In genomic region chr12:13534645-13535398, GRCh38 we compare ENCODE assay signal across 8 cellular contexts.
A peak's percentile ranks its signal among the peaks of the same experiment; 100 is the strongest.
DNase-seq lines count a peak whose midpoint lies in the region; TF ChIP-seq lines count a peak whose summit lies in the region.

No MANE protein-coding gene starts in this region.

- H3K9me3 ChIP-seq in right atrium auricular region, result no peaks in the 10 kb centered on the region

- TF ChIP-seq CTCF in AG04449 (IDR thresholded peaks at IDR 0.05; ENCODE audit: insufficient read depth, low read length, missing control alignments) (peak; percentile 92), GM12864 (IDR thresholded peaks at IDR 0.05; ENCODE audit: low read depth, low read length, missing control alignments) (peak; percentile 98), right atrium auricular region (IDR thresholded peaks at IDR 0.05) (peak; percentile 70 to 86)

- POLR2A ChIA-PET in AG04449 (lab: Yijun Ruan, JAX), result no interaction called here

- H3K4me3 ChIP-seq in AG04449 (ENCODE audit: low read depth, low read length) (0 out of 2 replicates have a peak overlapping the region, but pooled peaks have one; percentile 26), GM12864 (ENCODE audit: low read depth, low read length) (no peak overlapping the region), right atrium auricular region (peak overlapping the region; percentile 9 to 32)

- CTCF ChIA-PET in AG04449 (lab: Yijun Ruan, JAX), result interaction anchor here (0.6 to 9.8 kb wide), 33 partner anchors 8 to 632 kb away, joined by 3 to 116 read pairs (median 4); no protein-coding TSS in a partner anchor

- H3K4me1 ChIP-seq in right atrium auricular region, result no peaks in the 10 kb centered on the region

- H3K27ac ChIP-seq in right atrium auricular region, result no peak overlapping the region

- DNase-seq in AG04449 (ENCODE audit: low read depth, low spot score), result no peak
- no peak for DNase-seq in GM12864 (ENCODE audit: low read depth)
- peak; percentile 65 for DNase-seq in NCI-H2107 treated with DMSO at 0.1 percent for 48 hours (lab: John Stamatoyannopoulos, UW; ENCODE audit: unreplicated experiment)
- DNase-seq in activated naive CD4-positive, alpha-beta T cell treated with anti-CD3 and anti-CD28 coated beads, Interleukin-2, amount 50 U/mL, for 16 hours, result peak; percentile 17
- DNase-seq in right atrium auricular region (ENCODE audit: low spot score), result peak; percentile 72
- peak; percentile 82 for DNase-seq in retina
- DNase-seq in KG1 (lab: John Stamatoyannopoulos, UW), result no peak
- DNase-seq in 8988T, result no peak

- H3K27me3 ChIP-seq in right atrium auricular region, result no peaks in the 10 kb centered on the region

- H3K36me3 ChIP-seq in right atrium auricular region, result no peaks in the 10 kb centered on the region

Comparison
In these comparisons a context has a peak if more than half of its experiments do, and no peak if none do; other contexts are left out.
1. DNase-seq: peak in NCI-H2107 treated with DMSO at 0.1 percent for 48 hours (single experiment), activated naive CD4-positive, alpha-beta T cell treated with anti-CD3 and anti-CD28 coated beads, Interleukin-2, amount 50 U/mL, for 16 hours (single experiment), right atrium auricular region (single experiment) and retina (single experiment); none in AG04449 (single experiment), GM12864 (single experiment), KG1 (single experiment) and 8988T (single experiment).
2. Peak in every context shown above with its lines, with median percentiles within 50 percentile points of each other: CTCF ChIP-seq.